In the genomic region with DNA sequence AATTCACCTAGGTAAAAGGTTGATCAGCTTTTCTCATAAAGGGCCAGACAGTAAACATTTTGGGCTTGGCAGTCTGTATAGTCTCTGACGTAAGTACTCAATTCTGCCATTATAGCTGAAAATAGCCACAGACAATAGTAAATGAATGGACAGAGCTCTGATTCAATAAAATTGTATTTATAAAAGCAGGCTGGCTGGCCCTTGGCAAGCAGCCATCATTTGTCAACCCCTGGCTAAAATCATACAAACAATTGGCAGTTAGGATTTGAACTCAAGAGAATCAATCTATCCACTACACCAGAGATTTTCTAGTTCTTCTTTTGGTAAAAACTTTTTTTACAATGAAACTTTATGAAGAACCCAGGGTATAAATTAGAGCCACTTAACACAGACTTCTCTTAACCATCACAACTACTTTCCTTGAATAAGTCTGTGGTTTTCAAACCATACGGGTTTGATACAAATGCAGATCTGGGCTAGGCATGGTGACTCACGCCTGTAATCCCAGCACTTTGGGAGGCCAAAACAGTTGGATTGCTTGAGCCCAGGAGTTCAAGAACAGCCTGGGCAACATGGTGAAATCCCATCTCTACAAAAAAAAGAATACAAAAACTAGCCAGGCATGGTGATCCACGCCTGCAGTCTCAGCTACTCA, we compare ENCODE assay signal across 16 cellular contexts.
A peak's percentile ranks its signal among the peaks of the same experiment; 100 is the strongest.
DNase-seq lines count a peak whose midpoint lies in the region; ATAC-seq and TF ChIP-seq lines count a peak whose summit lies in the region.
"Had no signal": no experiment of that assay in that cellular context is flagged by ENCODE, and none has a peak within 500 bp of the region (broad histone marks: within the 10 kb centered on the region; RNA-seq: fewer than 3 reads in every experiment).

No MANE protein-coding gene starts in this region.

- H3K9me3 Mint-ChIP-seq in Calu3 (ENCODE audit: low read depth, unreplicated experiment): no peaks in the 10 kb centered on the region

- H3K4me1 ChIP-seq in mucosa of descending colon (ENCODE audit: low read depth): peaks cover 4% of the 10 kb centered on the region

- H3K4me3 ChIP-seq in dorsolateral prefrontal cortex (no peak overlapping the region), mucosa of descending colon (no peak overlapping the region)

- no peaks in the 10 kb centered on the region for H3K36me3 ChIP-seq in mucosa of descending colon (ENCODE audit: low read depth)

- no peak overlapping the region for H3K4me3 Mint-ChIP-seq in Calu3 (ENCODE audit: low read depth, unreplicated experiment)

- H3K36me3 Mint-ChIP-seq in Calu3 (ENCODE audit: insufficient read depth, unreplicated experiment): no peaks in the 10 kb centered on the region

- BruUV-seq in Calu3 (replicated peaks; lab: Mats Ljungman, UMichigan): no TSS peak

- TF ChIP-seq CTCF in Calu3 (IDR thresholded peaks at IDR 0.05; ENCODE audit: unreplicated experiment): no peak
- TF ChIP-seq CTCF in dorsolateral prefrontal cortex (IDR thresholded peaks at IDR 0.05 in 54 of 56, conservative IDR thresholded peaks at IDR 0.05 in 2 of 56; ENCODE audit: low read depth in 1 of 56, partially characterized antibody in 56 of 56): peak in 4 of 56 donors; percentile 10 to 20 (median 12)
- no peak for TF ChIP-seq CTCF in mucosa of descending colon (IDR thresholded peaks at IDR 0.05)
- no peak for TF ChIP-seq CTCF in GM13977 (IDR thresholded peaks at IDR 0.05; ENCODE audit: extremely low read depth, insufficient read depth, missing control alignments)

- H3K9me3 ChIP-seq in mucosa of descending colon: no peaks in the 10 kb centered on the region

- DNase-seq in Calu3 (peak; percentile 17), NCI-H748 (lab: John Stamatoyannopoulos, UW; ENCODE audit: unreplicated experiment) (peak; percentile 92), dorsolateral prefrontal cortex (peak in 6 of 10 donors; percentile 27 to 81 (median 60)), mucosa of descending colon (no peak), NCI-H1436 (lab: John Stamatoyannopoulos, UW) (no peak), GM13977 (ENCODE audit: low spot score) (no peak), SW480 (ENCODE audit: low spot score) (no peak), KBM-7 (no peak)
- DNase-seq: activated CD4-positive, CD25-positive, alpha-beta regulatory T cell treated with anti-CD3 and anti-CD28 coated beads, Interleukin-2, amount 50 U/mL, for 72 hours; activated T-cell treated with anti-CD3 and anti-CD28 coated beads, Interleukin-2, amount 50 U/mL, for 48 hours; AML-193; EL; H7; stimulated activated CD4-positive, alpha-beta T cell treated with anti-CD3 and anti-CD28 coated beads, Interleukin-4, amount 100 ng/mL, for 24 hours; stimulated activated naive CD4-positive, alpha-beta T cell had no signal

- H3K4me1 Mint-ChIP-seq in Calu3 (ENCODE audit: low read depth, unreplicated experiment): no peaks in the 10 kb centered on the region

- in situ Hi-C loops in GM13977 (cut with MboI; ENCODE audit: low pct_unique_long_range_greater_than_20kb, low sequenced_read_pairs, unreplicated experiment): no loop called here
- in situ Hi-C loops in KBM-7 (cut with MboI; ENCODE audit: low pct_unique_long_range_greater_than_20kb, low sequenced_read_pairs): loop anchor here (25.0 kb wide), 1 partner anchor 323 kb away; no protein-coding TSS in a partner anchor

- no peak overlapping the region for H3K27ac Mint-ChIP-seq in Calu3 (ENCODE audit: unreplicated experiment)
- H3K27ac Mint-ChIP-seq: progenitor cell of endocrine pancreas had no signal

- H3K27ac ChIP-seq in dorsolateral prefrontal cortex: peak overlapping the region in 33 of 59 donors; percentile 3 to 82 (median 45)

- H3K27me3 ChIP-seq in dorsolateral prefrontal cortex: no peaks in the 10 kb centered on the region

- CTCF ChIA-PET in Calu3 (lab: Charles Lee): no interaction called here

- peak; percentile 11 for ATAC-seq in mucosa of descending colon

- peaks cover 41% of the 10 kb centered on the region for H3K27me3 Mint-ChIP-seq in Calu3 (ENCODE audit: unreplicated experiment)
- H3K27me3 Mint-ChIP-seq: progenitor cell of endocrine pancreas had no signal

- intact Hi-C loops in Calu3 (cut with micrococcal nuclease; ENCODE audit: unreplicated experiment): no loop called here
- intact Hi-C loops in dorsolateral prefrontal cortex (cut with DNase I): loop anchor here (5.0 to 10.0 kb wide), 4 partner anchors 37 to 630 kb away; a partner anchor contains a TSS
- intact Hi-C loops in mucosa of descending colon (cut with DNase I, micrococcal nuclease): no loop called here

Comparison
In these comparisons a context has a peak if more than half of its experiments do, and no peak if none do; other contexts are left out.
1. DNase-seq: peak in Calu3 (single experiment), NCI-H748 (single experiment) and dorsolateral prefrontal cortex (6 of 10); none in mucosa of descending colon (0 of 3), NCI-H1436 (single experiment), GM13977 (single experiment), SW480 (single experiment) and KBM-7 (single experiment).
2. intact Hi-C loops: an anchor here in dorsolateral prefrontal cortex (5.0 to 10.0 kb wide); none called in Calu3 and mucosa of descending colon.